ENCODE assay signal across 10 cellular contexts in genomic region chr10:1074748-1075358, GRCh38. TPM values are rescaled to one million over a fixed set of nuclear protein-coding genes. Genes with fewer than 3 reads are reported as not detected.
A peak's percentile ranks its signal among the peaks of the same experiment; 100 is the strongest.
DNase-seq lines count a peak whose midpoint lies in the region; ATAC-seq and TF ChIP-seq lines count a peak whose summit lies in the region.
"Had no signal": no experiment of that assay in that cellular context is flagged by ENCODE, and none has a peak within 500 bp of the region (broad histone marks: within the 10 kb centered on the region; RNA-seq: fewer than 3 reads in every experiment).

No MANE protein-coding gene starts in this region.

- no peak overlapping the region for H3K4me3 ChIP-seq in upper lobe of left lung

- ATAC-seq in Right ventricle myocardium superior (ENCODE audit: poor library complexity) (peak; percentile 8), left ventricle myocardium superior (no peak), SK-N-SH treated with all-trans-retinoic acid at 6 μM for 48 hours (peak; percentile 32; the same call in 1 of the 3 replicates), foreskin keratinocyte (no peak), upper lobe of left lung (ENCODE audit: low FRiP score in 2 of 2) (peak; percentile 62 to 94)

- H3K36me3 ChIP-seq in upper lobe of left lung: peaks cover 8 to 58% (median 30%) of the 10 kb centered on the region in 4 donors

- peaks cover 10% of the 10 kb centered on the region for H3K4me1 ChIP-seq in foreskin keratinocyte
- peaks cover 0 to 4% (median 0%) of the 10 kb centered on the region in 4 donors for H3K4me1 ChIP-seq in upper lobe of left lung

- peak; percentile 54 for TF ChIP-seq CTCF in foreskin keratinocyte (conservative IDR thresholded peaks at IDR 0.05)
- TF ChIP-seq CTCF in upper lobe of left lung (IDR thresholded peaks at IDR 0.05): peak in 3 of 6 experiments; percentile 28 to 49 (median 30)

- 71 to 77% methylated on average over 20 of the region's 20 CpGs for WGBS in upper lobe of left lung, 2 donors

- DNase-seq in Right ventricle myocardium superior: no peak
- no peak for DNase-seq in left ventricle myocardium superior
- peak in 1 of 2 donors; percentile 6 for DNase-seq in foreskin keratinocyte
- DNase-seq in upper lobe of left lung: peak; percentile 84 to 86
- no peak for DNase-seq in GOT3 (lab: John Stamatoyannopoulos, UW)
- no peak for DNase-seq in OCI-M2 (lab: John Stamatoyannopoulos, UW; ENCODE audit: unreplicated experiment)
- DNase-seq in activated CD4-positive, CD25-positive, alpha-beta regulatory T cell (lab: John Stamatoyannopoulos, UW): no peak
- DNase-seq: T-helper 1 cell had no signal

- intact Hi-C loops in Right ventricle myocardium superior (cut with DNase I) (no loop called here), left ventricle myocardium superior (cut with micrococcal nuclease) (no loop called here)

- no peaks in the 10 kb centered on the region for H3K9me3 ChIP-seq in upper lobe of left lung

- TF ChIP-seq EP300 in upper lobe of left lung (IDR thresholded peaks at IDR 0.05): peak in 1 of 4 donors; percentile 33

- H3K27ac ChIP-seq in foreskin keratinocyte (no peak overlapping the region), upper lobe of left lung (peak overlapping the region in 3 of 4 donors; percentile 12 to 51 (median 17))

- TF ChIP-seq POLR2A in upper lobe of left lung (IDR thresholded peaks at IDR 0.05): no peak

- H3K27me3 ChIP-seq in foreskin keratinocyte (no peaks in the 10 kb centered on the region), upper lobe of left lung (no peaks in the 10 kb centered on the region)

TF ChIP-seq in SK-N-SH treated with all-trans-retinoic acid at 6 μM for 48 hours, 23 proteins besides CTCF, POLR2A, EP300 and RAD21:
- TF ChIP-seq CREB5 (CRISPR knock-in tag; IDR thresholded peaks at IDR 0.05; ENCODE audit: low read depth) (no peak), SNAI2 (CRISPR knock-in tag; IDR thresholded peaks at IDR 0.05) (no peak), ZNF8 (CRISPR knock-in tag; IDR thresholded peaks at IDR 0.05) (no peak), CSRNP3 (CRISPR knock-in tag; IDR thresholded peaks at IDR 0.05) (no peak), TCF4 (CRISPR knock-in tag; IDR thresholded peaks at IDR 0.05; ENCODE audit: borderline replicate concordance) (no peak), GLIS3 (CRISPR knock-in tag; IDR thresholded peaks at IDR 0.05) (no peak), PPARA (CRISPR knock-in tag; IDR thresholded peaks at IDR 0.05; ENCODE audit: borderline replicate concordance) (no peak), TOX (CRISPR knock-in tag; IDR thresholded peaks at IDR 0.05; ENCODE audit: borderline replicate concordance) (no peak), TSHZ2 (CRISPR knock-in tag; IDR thresholded peaks at IDR 0.05) (no peak), ZNF565 (CRISPR knock-in tag; conservative IDR thresholded peaks at IDR 0.05; ENCODE audit: low read depth) (no peak), ESRRG (CRISPR knock-in tag; IDR thresholded peaks at IDR 0.05) (no peak), ISL1 (CRISPR knock-in tag; IDR thresholded peaks at IDR 0.05) (no peak), BACH2 (CRISPR knock-in tag; IDR thresholded peaks at IDR 0.05; ENCODE audit: borderline replicate concordance) (no peak), ARNTL (CRISPR knock-in tag; IDR thresholded peaks at IDR 0.05; ENCODE audit: borderline replicate concordance, low read depth) (no peak), ZFP30 (CRISPR knock-in tag; IDR thresholded peaks at IDR 0.05) (no peak), ZNF70 (CRISPR knock-in tag; IDR thresholded peaks at IDR 0.05) (no peak)

RNA-seq across cellular contexts. Expression of gene WDR37, which starts 18.7 kb away (rescaled TPM):
- total RNA-seq in Right ventricle myocardium superior: 28.0 TPM
- total RNA-seq in left ventricle myocardium superior: 35.0 TPM
- 14.8 and 18.1 TPM in 2 replicates for total RNA-seq in foreskin keratinocyte
- polyA plus RNA-seq in foreskin keratinocyte: 6.0 and 6.5 TPM in 2 replicates
- total RNA-seq in upper lobe of left lung: 10 to 100 TPM; 18.1 to 31.4 (median 19.9) TPM

RNA-seq across cellular contexts. Expression of gene IDI1, which starts 25.9 kb away (rescaled TPM):
- total RNA-seq in Right ventricle myocardium superior (13.0 TPM), left ventricle myocardium superior (15.8 TPM), foreskin keratinocyte (159 and 181 TPM in 2 replicates), upper lobe of left lung (100 to 1,000 TPM in 1 of 6 donors, 10 to 100 TPM in 5; 35.6 to 100 (median 79.1) TPM)
- polyA plus RNA-seq in foreskin keratinocyte: 102 and 136 TPM in 2 replicates

RNA-seq across cellular contexts. Expression of gene IDI2, which starts 49.2 kb away (rescaled TPM):
- total RNA-seq in Right ventricle myocardium superior: 0.16 TPM
- not detected for total RNA-seq in left ventricle myocardium superior
- total RNA-seq in foreskin keratinocyte: not detected in 2 replicates
- not detected in 2 replicates for polyA plus RNA-seq in foreskin keratinocyte
- total RNA-seq in upper lobe of left lung: not detected
- total RNA-seq: Daoy had no signal

Comparison
In these comparisons a context has a peak if more than half of its experiments do, and no peak if none do; other contexts are left out.
1. ATAC-seq: peak in Right ventricle myocardium superior (single experiment), SK-N-SH treated with all-trans-retinoic acid at 6 μM for 48 hours (single experiment) and upper lobe of left lung (2 of 2); none in left ventricle myocardium superior (single experiment) and foreskin keratinocyte (single experiment).
2. DNase-seq: peak in upper lobe of left lung (2 of 2); none in Right ventricle myocardium superior (single experiment), left ventricle myocardium superior (single experiment), GOT3 (single experiment), OCI-M2 (single experiment) and activated CD4-positive, CD25-positive, alpha-beta regulatory T cell (0 of 4).